Comparison of ENCODE assay signal across 29 cellular contexts in the genomic region with DNA sequence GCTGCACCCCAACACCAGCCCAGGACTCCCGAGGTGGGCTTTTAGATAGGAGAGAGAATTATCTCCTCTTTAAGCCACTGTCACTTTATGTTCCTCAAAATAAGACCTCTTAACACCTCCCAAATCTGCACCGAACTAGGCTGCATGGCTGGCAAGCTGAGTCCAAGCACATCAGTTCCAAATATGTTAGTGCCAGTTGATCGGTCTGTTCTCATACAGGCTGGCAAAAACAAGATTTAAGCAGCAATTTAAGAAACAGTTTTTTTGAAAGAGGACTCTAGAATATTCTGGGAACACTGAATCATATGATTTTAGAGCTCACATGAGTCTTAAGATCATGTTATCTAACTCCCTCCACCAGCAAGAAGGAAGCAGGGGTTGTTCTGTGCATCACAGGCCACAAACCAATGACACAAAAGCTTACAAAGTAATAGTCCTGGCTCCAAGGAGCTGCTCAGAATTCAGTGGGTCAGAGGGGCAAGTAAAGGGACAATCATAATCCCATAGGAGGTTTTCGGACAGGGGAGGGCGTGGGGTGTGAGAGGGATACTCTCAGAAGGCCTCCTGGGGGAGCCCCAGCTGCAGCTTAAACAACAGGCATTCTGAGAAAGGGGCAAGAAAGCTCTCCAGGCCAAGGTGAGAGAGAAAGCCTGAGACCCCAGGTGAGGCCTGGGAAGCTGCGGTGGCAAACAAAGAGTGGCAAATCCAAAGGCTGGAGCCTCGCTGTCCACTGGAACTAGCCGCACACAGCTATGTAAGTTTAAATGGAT. TPM values are rescaled to one million over a fixed set of nuclear protein-coding genes. Genes with fewer than 3 reads are reported as not detected.
DNase-seq lines count a peak whose midpoint lies in the region; ATAC-seq and TF ChIP-seq lines count a peak whose summit lies in the region.
"Had no signal": no experiment of that assay in that cellular context is flagged by ENCODE, and none has a peak within 500 bp of the region (broad histone marks: within the 10 kb centered on the region; RNA-seq: fewer than 3 reads in every experiment).

No MANE protein-coding gene starts in this region.

- intact Hi-C loops in esophagus muscularis mucosa (cut with DNase I): loop anchor here (10.0 kb wide), 1 partner anchor 645 kb away; no protein-coding TSS in a partner anchor
- intact Hi-C loops in left colon (cut with DNase I, micrococcal nuclease): loop anchor here in 1 of 2 donors (10.0 kb wide), 1 partner anchor 55 kb away; no protein-coding TSS in a partner anchor

- peaks cover 1% of the 10 kb centered on the region; the same call in 1 of the 2 replicates for H3K79me2 ChIP-seq in H9 (ENCODE audit: insufficient read depth, low read length)

- H3K9ac ChIP-seq in H9 (ENCODE audit: extremely low read depth, insufficient read length, low read length) (no peak overlapping the region), stomach smooth muscle (ENCODE audit: low read length in 2 of 2) (no peak overlapping the region)
- H3K9ac ChIP-seq: SK-N-SH had no signal

- H3K27me3 ChIP-seq in H9 (ENCODE audit: insufficient read depth, low read length) (no peaks in the 10 kb centered on the region), WERI-Rb-1 (ENCODE audit: insufficient read depth, low read depth, severe bottlenecking) (no peaks in the 10 kb centered on the region), esophagus muscularis mucosa (no peaks in the 10 kb centered on the region), stomach smooth muscle (ENCODE audit: control insufficient read depth in 1 of 2, insufficient read depth in 2 of 2, low read length in 2 of 2) (no peaks in the 10 kb centered on the region)
- H3K27me3 ChIP-seq: ovary, stomach, upper lobe of left lung had no signal

- peak overlapping the region; percentile 20 for H3K4me3 ChIP-seq in WERI-Rb-1 (ENCODE audit: low read depth, low read length)
- H3K4me3 ChIP-seq in esophagus muscularis mucosa: no peak overlapping the region
- no peak overlapping the region for H3K4me3 ChIP-seq in stomach smooth muscle (ENCODE audit: low read length in 2 of 2)
- H3K4me3 ChIP-seq: GM12878, lung, mucosa of descending colon, ovary, stomach, upper lobe of left lung had no signal

- peak overlapping the region in 2 of 3 experiments; percentile 59 to 75; a peak in 3 of 7 replicates for H3K27ac Mint-ChIP-seq in H9
- H3K27ac Mint-ChIP-seq: nephron; T-helper 1 cell treated with Interleukin-12 subunit alpha and Interleukin-12 subunit beta and Interleukin-4 antibody, amounts not matched to agents 30 μg/mL and 1 μg/mL, for 36 hours had no signal

- H3K23ac ChIP-seq in H9 (ENCODE audit: insufficient read length, low read depth, low read length): no peak overlapping the region

- H4K91ac ChIP-seq in H9 (ENCODE audit: insufficient read length, low read depth, low read length): no peak overlapping the region

- no peaks in the 10 kb centered on the region for H4K20me1 ChIP-seq in H9 (ENCODE audit: control insufficient read depth, insufficient read depth, insufficient read length)

- no peaks in the 10 kb centered on the region for H3K27me3 Mint-ChIP-seq in H9 (ENCODE audit: low read depth)

- 0 out of 2 replicates have a peak, but pooled peaks cover 3% of the 10 kb centered on the region for H3K36me3 ChIP-seq in WERI-Rb-1
- no peaks in the 10 kb centered on the region for H3K36me3 ChIP-seq in esophagus muscularis mucosa
- no peaks in the 10 kb centered on the region for H3K36me3 ChIP-seq in stomach smooth muscle (ENCODE audit: control insufficient read depth in 2 of 2, insufficient read depth in 2 of 2, low read length in 2 of 2)
- H3K36me3 ChIP-seq: ovary, stomach, upper lobe of left lung had no signal

- no CpG with 5 or more reads among the region's 8 CpGs for WGBS in H9 (ENCODE audit: extremely low coverage, insufficient read length, low lambda C conversion rate)
- WGBS in esophagus muscularis mucosa: 82% methylated on average over 8 of the region's 8 CpGs

- TF ChIP-seq CTCF in H9 (conservative IDR thresholded peaks at IDR 0.05) (peak; percentile 26; the same call in 1 of the 3 replicates), WERI-Rb-1 (IDR thresholded peaks at IDR 0.05; ENCODE audit: low read depth, low read length) (peak; percentile 20; the same call in 1 of the 2 replicates), esophagus muscularis mucosa (IDR thresholded peaks at IDR 0.05) (no peak)

- H3K14ac ChIP-seq in H9 (ENCODE audit: insufficient read depth, low read length): no peak overlapping the region

- H3K4ac ChIP-seq in H9 (ENCODE audit: low read depth, low read length): no peak overlapping the region

- no peak for TF ChIP-seq EP300 in esophagus muscularis mucosa (IDR thresholded peaks at IDR 0.05)

- TF ChIP-seq POLR2A in esophagus muscularis mucosa (IDR thresholded peaks at IDR 0.05; ENCODE audit: low read depth): no peak

- no peak overlapping the region for H2BK15ac ChIP-seq in H9 (ENCODE audit: low read depth, low read length)

- H3K27ac ChIP-seq in H9 (ENCODE audit: insufficient read length, low read depth, low read length): no peak overlapping the region
- peak overlapping the region; percentile 86 for H3K27ac ChIP-seq in WERI-Rb-1
- peak overlapping the region; percentile 27 to 53 (median 50) for H3K27ac ChIP-seq in esophagus muscularis mucosa (replicated peaks in 1 of 4)
- H3K27ac ChIP-seq in stomach smooth muscle (ENCODE audit: low read length): peak overlapping the region; percentile 53
- H3K27ac ChIP-seq: HL-60, ovary had no signal

- no peak for DNase-seq in H9
- peak; percentile 55 for DNase-seq in WERI-Rb-1
- DNase-seq in esophagus muscularis mucosa (ENCODE audit: extremely low spot score): no peak
- no peak for DNase-seq in left colon
- DNase-seq in central memory CD4-positive, alpha-beta T cell: no peak
- DNase-seq: activated CD4-positive, CD25-positive, alpha-beta regulatory T cell treated with anti-CD3 and anti-CD28 coated beads, Interleukin-2, amount 50 U/mL, for 72 hours; activated T-cell treated with anti-CD3 and anti-CD28 coated beads for 4 hours; glutamatergic neuron; Karpas-422; mucosa of descending colon; MV-4-11; NCI-H146; NCI-H526 treated with DMSO at 0.1 percent for 48 hours; ovary; retina; RPMI8226; SK-N-SH; stimulated activated CD4-positive, alpha-beta T cell treated with anti-CD3 and anti-CD28 coated beads, Interleukin-1b, Interleukin-23, amount 100 ng/mL, for 48 hours; stomach; upper lobe of left lung had no signal

- H3K9me3 ChIP-seq in H9 (ENCODE audit: control insufficient read depth, low read depth, low read length) (no peaks in the 10 kb centered on the region), WERI-Rb-1 (ENCODE audit: severe bottlenecking) (no peaks in the 10 kb centered on the region), esophagus muscularis mucosa (no peaks in the 10 kb centered on the region), stomach smooth muscle (ENCODE audit: control insufficient read depth in 2 of 2, low read length in 2 of 2) (no peaks in the 10 kb centered on the region)
- H3K9me3 ChIP-seq: mucosa of descending colon, ovary, SK-N-SH, stomach, upper lobe of left lung had no signal

- no peak overlapping the region for H3T11ph ChIP-seq in H9 (ENCODE audit: low read length)

- no peak overlapping the region for H4K5ac ChIP-seq in H9 (ENCODE audit: insufficient read length, low read depth, low read length)

- no peak overlapping the region for H2AFZ ChIP-seq in H9 (ENCODE audit: low read length)

- H3K4me2 ChIP-seq in H9 (ENCODE audit: insufficient read depth, insufficient read length, low read length): no peak overlapping the region
- H3K4me2 ChIP-seq: SK-N-SH had no signal

- no peak overlapping the region for H2BK120ac ChIP-seq in H9 (ENCODE audit: low read depth, low read length, poor library complexity, severe bottlenecking)

- H3K4me1 Mint-ChIP-seq in H9: peaks cover 78 to 82% of the 10 kb centered on the region in 2 experiments

- no peak overlapping the region for H2BK12ac ChIP-seq in H9 (ENCODE audit: insufficient read length, low read depth, low read length)

- no peak overlapping the region for H4K8ac ChIP-seq in H9 (replicated peaks; ENCODE audit: insufficient read length, low read depth, low read length)

- H3K4me3 Mint-ChIP-seq in H9: no peak overlapping the region
- H3K4me3 Mint-ChIP-seq: central memory CD8-positive, alpha-beta T cell; nephron; T-helper 1 cell treated with Interleukin-12 subunit alpha and Interleukin-12 subunit beta and Interleukin-4 antibody, amounts not matched to agents 30 μg/mL and 1 μg/mL, for 36 hours had no signal

- ATAC-seq in left colon (no peak), HG03469 (IDR thresholded peaks at IDR 0.05; ENCODE audit: unreplicated experiment) (no peak)
- ATAC-seq: activated naive CD4-positive, alpha-beta T cell treated with anti-CD3 and anti-CD28 coated beads, Interleukin-2, amount 50 U/mL, for 72 hours; GM12878 had no signal

- no peaks in the 10 kb centered on the region for H3K79me1 ChIP-seq in H9 (ENCODE audit: insufficient read depth, low read depth, low read length, poor library complexity, severe bottlenecking)

- H3K56ac ChIP-seq in H9 (ENCODE audit: insufficient read length, low read depth, low read length): no peak overlapping the region

- no peak overlapping the region for H2BK20ac ChIP-seq in H9 (ENCODE audit: low read depth, low read length, poor library complexity, severe bottlenecking)

- H2AK5ac ChIP-seq in H9 (ENCODE audit: insufficient read length, low read length): no peak overlapping the region

- H3K9me3 Mint-ChIP-seq in H9: no peaks in the 10 kb centered on the region
- H3K9me3 Mint-ChIP-seq: activated naive CD4-positive, alpha-beta T cell treated with anti-CD3 and anti-CD28 coated beads, Interleukin-2, amount 50 U/mL, for 72 hours; central memory CD8-positive, alpha-beta T cell; nephron; T-helper 1 cell treated with Interleukin-12 subunit alpha and Interleukin-12 subunit beta and Interleukin-4 antibody, amounts not matched to agents 30 μg/mL and 1 μg/mL, for 36 hours had no signal

- no peaks in the 10 kb centered on the region for H3K23me2 ChIP-seq in H9 (ENCODE audit: insufficient read length, low read depth, low read length, poor library complexity, severe bottlenecking)

- H2BK5ac ChIP-seq in H9 (ENCODE audit: insufficient read length, low read length): no peak overlapping the region

- H3K4me1 ChIP-seq in H9 (ENCODE audit: insufficient read depth, low read length): peaks cover 5% of the 10 kb centered on the region; the same call in 1 of the 2 replicates
- H3K4me1 ChIP-seq in esophagus muscularis mucosa: peaks cover 21 to 79% (median 73%) of the 10 kb centered on the region in 4 donors
- peaks cover 42% of the 10 kb centered on the region for H3K4me1 ChIP-seq in stomach smooth muscle (ENCODE audit: control insufficient read depth, insufficient read depth, low read length)

- H3K36me3 Mint-ChIP-seq in H9 (ENCODE audit: insufficient read depth in 1 of 3, low read depth in 3 of 3): no peaks in the 10 kb centered on the region; a peak in 1 of 7 replicates
- H3K36me3 Mint-ChIP-seq: activated naive CD4-positive, alpha-beta T cell treated with anti-CD3 and anti-CD28 coated beads, Interleukin-2, amount 50 U/mL, for 72 hours had no signal

- H3K18ac ChIP-seq in H9 (ENCODE audit: insufficient read length, low read depth, low read length): no peak overlapping the region

RNA-seq across cellular contexts. Expression of gene COBL, which starts 7.1 kb away (rescaled TPM):
- total RNA-seq in H9 (2021): 52.3 and 52.7 TPM in 2 replicates
- total RNA-seq in esophagus muscularis mucosa: 10 to 100 TPM; 29.8 to 51.4 (median 45.9) TPM
- total RNA-seq in left colon: 10 to 100 TPM; 66.1 to 75.7 TPM
- total RNA-seq: activated naive CD4-positive, alpha-beta T cell treated with anti-CD3 and anti-CD28 coated beads, Interleukin-2, amount 50 U/mL, for 72 hours had no signal

Comparison
In these comparisons a context has a peak if more than half of its experiments do, and no peak if none do; other contexts are left out.
1. CTCF ChIP-seq: peak in H9 (single experiment) and WERI-Rb-1 (single experiment); none in esophagus muscularis mucosa (0 of 3).